ENCODE assay signal across 15 cellular contexts in the genomic region with DNA sequence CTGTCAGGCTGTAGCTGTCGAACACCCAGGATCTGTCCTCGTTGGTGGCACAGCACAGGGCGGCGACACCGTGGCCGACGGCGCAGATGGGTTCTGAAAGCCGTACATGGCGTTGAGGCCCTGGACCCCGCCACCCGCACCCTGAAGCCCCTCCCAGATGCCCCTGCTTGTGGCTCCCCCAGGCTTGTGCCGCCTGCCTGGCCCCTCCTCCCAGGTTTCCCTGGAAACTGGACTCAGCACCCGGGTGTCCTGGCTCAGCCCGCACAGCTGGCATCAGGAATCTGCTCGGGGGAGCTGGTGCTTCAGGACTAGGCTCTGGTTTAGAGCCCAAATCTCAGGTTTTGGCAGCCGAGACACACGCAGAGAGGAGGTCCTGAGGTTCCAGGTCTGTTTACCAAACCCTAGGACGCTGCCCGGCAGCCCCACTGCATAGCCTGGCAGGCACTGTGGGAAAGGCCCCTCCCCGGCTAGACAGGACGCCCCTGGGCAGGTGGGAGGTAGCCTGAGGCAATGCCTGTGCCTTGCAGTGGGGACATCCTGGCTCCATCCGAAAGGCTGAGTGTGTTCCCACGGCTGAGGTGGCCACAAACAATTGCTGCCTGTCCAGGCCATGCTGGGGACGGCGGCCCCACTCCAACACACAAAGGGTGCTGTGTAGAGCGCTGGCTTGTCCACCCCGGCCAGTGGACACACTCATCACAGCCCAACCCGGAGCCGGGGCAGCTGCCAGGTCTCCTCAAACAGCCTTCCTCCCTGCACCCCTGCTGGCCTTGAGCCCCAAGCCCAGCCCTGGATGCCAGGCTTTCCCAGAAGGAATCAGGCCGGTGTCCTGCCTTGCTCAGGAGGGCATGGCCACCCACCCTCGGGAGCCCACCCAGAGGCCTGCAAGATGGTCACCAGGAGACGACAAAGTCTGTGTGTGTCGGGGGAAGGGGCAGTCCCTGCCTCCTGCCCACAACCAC. TPM values are rescaled to one million over a fixed set of nuclear protein-coding genes. Genes with fewer than 3 reads are reported as not detected.
DNase-seq lines count a peak whose midpoint lies in the region; ATAC-seq and TF ChIP-seq lines count a peak whose summit lies in the region.
"Had no signal": no experiment of that assay in that cellular context is flagged by ENCODE, and none has a peak within 500 bp of the region (broad histone marks: within the 10 kb centered on the region; RNA-seq: fewer than 3 reads in every experiment).

No MANE protein-coding gene starts in this region.

- H3K4me3 ChIP-seq in upper lobe of right lung: no peak overlapping the region
- H3K4me3 ChIP-seq: spleen, thoracic aorta had no signal

- intact Hi-C loops in upper lobe of right lung (cut with DNase I): no loop called here

- ATAC-seq in upper lobe of right lung: no peak

- H3K36me3 ChIP-seq in upper lobe of right lung: peaks cover 34% of the 10 kb centered on the region

- H3K27me3 ChIP-seq in upper lobe of right lung: no peaks in the 10 kb centered on the region
- H3K27me3 ChIP-seq: brain microvascular endothelial cell, spleen had no signal

- H3K4me1 ChIP-seq in upper lobe of right lung: peaks cover 16% of the 10 kb centered on the region

- H3K9me3 ChIP-seq in upper lobe of right lung: no peaks in the 10 kb centered on the region
- H3K9me3 ChIP-seq: spleen, thoracic aorta had no signal

- H3K27ac ChIP-seq in cingulate gyrus (ENCODE audit: low read depth, low read length) (peak overlapping the region; percentile 89), upper lobe of right lung (no peak overlapping the region)
- H3K27ac ChIP-seq: brain microvascular endothelial cell, spleen, thoracic aorta had no signal

- peak; percentile 68 for DNase-seq in middle frontal gyrus (ENCODE audit: extremely low spot score, low spot score)
- peak; percentile 61 for DNase-seq in upper lobe of right lung
- no peak for DNase-seq in DMS153 treated with DMSO at 0.1 percent for 48 hours (lab: John Stamatoyannopoulos, UW; ENCODE audit: unreplicated experiment)
- no peak for DNase-seq in NCI-H748 (lab: John Stamatoyannopoulos, UW; ENCODE audit: unreplicated experiment)
- DNase-seq: activated effector memory CD4-positive, alpha-beta T cell treated with anti-CD3 and anti-CD28 coated beads, Interleukin-2, amount 50 U/mL, for 16 hours; brain microvascular endothelial cell; glutamatergic neuron; H9; Kasumi-1; NCI-H2029 treated with DMSO at 0.1 percent for 48 hours; NCI-H82; SHP77 treated with DMSO at 0.1 percent for 48 hours; spleen had no signal

- TF ChIP-seq CTCF in upper lobe of right lung (IDR thresholded peaks at IDR 0.05): no peak

RNA-seq across cellular contexts. Expression of a gene that starts 4.6 kb away (rescaled TPM):
- 62.5 TPM for total RNA-seq in upper lobe of right lung

RNA-seq across cellular contexts. Expression of a gene that starts 17.2 kb away (rescaled TPM):
- total RNA-seq in upper lobe of right lung: not detected
- total RNA-seq: thoracic aorta had no signal

RNA-seq across cellular contexts. Expression of a gene that starts 25.4 kb away (rescaled TPM):
- total RNA-seq in upper lobe of right lung: 20.8 TPM

RNA-seq across cellular contexts. Expression of a gene that starts 25.4 kb away (rescaled TPM):
- total RNA-seq in upper lobe of right lung: 196 TPM

RNA-seq across cellular contexts. Expression of a gene that starts 32.3 kb away (rescaled TPM):
- 13.1 TPM for total RNA-seq in upper lobe of right lung

Comparison
In these comparisons a context has a peak if more than half of its experiments do, and no peak if none do; other contexts are left out.
1. DNase-seq: peak in middle frontal gyrus (single experiment) and upper lobe of right lung (single experiment); none in DMS153 treated with DMSO at 0.1 percent for 48 hours (single experiment) and NCI-H748 (single experiment).